ENCODE assay signal across 9 cellular contexts in genomic region chr3:12395349-12396012, GRCh38.
DNase-seq lines count a peak whose midpoint lies in the region; ATAC-seq and TF ChIP-seq lines count a peak whose summit lies in the region.
"Had no signal": no experiment of that assay in that cellular context is flagged by ENCODE, and none has a peak within 500 bp of the region (broad histone marks: within the 10 kb centered on the region; RNA-seq: fewer than 3 reads in every experiment).

No MANE protein-coding gene starts in this region.

- no peak overlapping the region for H2AFZ ChIP-seq in GM23248

- no peaks in the 10 kb centered on the region for H4K20me1 ChIP-seq in GM23248 (ENCODE audit: insufficient read depth)

- no peak for TF ChIP-seq POLR2A in sigmoid colon (IDR thresholded peaks at IDR 0.05)

- H3K9me3 ChIP-seq in GM23248 (ENCODE audit: low read depth) (no peaks in the 10 kb centered on the region), sigmoid colon (no peaks in the 10 kb centered on the region)
- H3K9me3 ChIP-seq: MG63 had no signal

- TF ChIP-seq CTCF in sigmoid colon (IDR thresholded peaks at IDR 0.05): no peak

- peak; percentile 48 for DNase-seq in GM23248
- peak; percentile 43 for DNase-seq in M059J (ENCODE audit: low read depth)
- peak; percentile 54 for DNase-seq in medulla oblongata (ENCODE audit: extremely low spot score)
- DNase-seq in NCI-H510A (lab: John Stamatoyannopoulos, UW): no peak
- DNase-seq in sigmoid colon: no peak
- no peak for DNase-seq in foreskin melanocyte
- DNase-seq in NCI-H1694 (lab: John Stamatoyannopoulos, UW): no peak
- DNase-seq: MG63 had no signal

- no peak overlapping the region for H3K9ac ChIP-seq in GM23248

- H3K79me2 ChIP-seq in GM23248 (ENCODE audit: insufficient read depth): no peaks in the 10 kb centered on the region

- H3K4me2 ChIP-seq in GM23248 (ENCODE audit: unreplicated experiment): peak overlapping the region; percentile 39

- H3K27ac ChIP-seq in GM23248: 0 out of 2 replicates have a peak overlapping the region, but pooled peaks have one; percentile 18
- H3K27ac ChIP-seq in sigmoid colon: no peak overlapping the region

- H3K27me3 ChIP-seq in GM23248 (replicated peaks; ENCODE audit: insufficient read depth) (no peaks in the 10 kb centered on the region), sigmoid colon (peaks cover 0 to 4% (median 0%) of the 10 kb centered on the region in 3 donors)
- H3K27me3 ChIP-seq: MG63 had no signal

- TF ChIP-seq EP300 in sigmoid colon (IDR thresholded peaks at IDR 0.05): no peak

- H3K36me3 ChIP-seq in GM23248 (ENCODE audit: low read depth) (no peaks in the 10 kb centered on the region), sigmoid colon (no peaks in the 10 kb centered on the region)
- H3K36me3 ChIP-seq: MG63 had no signal

- in situ Hi-C loops in GM23248 (cut with MboI): no loop called here

- H3K9me2 ChIP-seq in GM23248 (ENCODE audit: insufficient read depth): no peaks in the 10 kb centered on the region; the same call in 1 of the 2 replicates

- H3F3A ChIP-seq in GM23248 (ENCODE audit: insufficient read depth): peaks cover 26% of the 10 kb centered on the region

- peak; percentile 97 for ATAC-seq in GM18867 (IDR thresholded peaks at IDR 0.05; ENCODE audit: unreplicated experiment)

- 46 to 54% methylated on average over 5 of the region's 5 CpGs for WGBS in GM23248 (ENCODE audit: low coverage in 1 of 2, low lambda C conversion rate in 2 of 2, missing lambda C conversion rate in 2 of 2), 2 experiments
- 65 to 72% methylated on average over 5 of the region's 5 CpGs for WGBS in sigmoid colon, 2 donors

- H3K4me3 ChIP-seq in GM23248: no peak overlapping the region
- no peak overlapping the region for H3K4me3 ChIP-seq in sigmoid colon
- H3K4me3 ChIP-seq: MG63 had no signal

- intact Hi-C loops in sigmoid colon (cut with DNase I): no loop called here

- H3K4me1 ChIP-seq in GM23248 (ENCODE audit: insufficient read depth) (peaks cover 29% of the 10 kb centered on the region), sigmoid colon (peaks cover 0 to 10% (median 0%) of the 10 kb centered on the region in 4 donors)

Comparison
In these comparisons a context has a peak if more than half of its experiments do, and no peak if none do; other contexts are left out.
1. DNase-seq: peak in GM23248 (single experiment), M059J (single experiment) and medulla oblongata (single experiment); none in NCI-H510A (single experiment), sigmoid colon (single experiment), foreskin melanocyte (single experiment) and NCI-H1694 (single experiment).